ENCODE assay signal across 1 cellular context in the genomic region with DNA sequence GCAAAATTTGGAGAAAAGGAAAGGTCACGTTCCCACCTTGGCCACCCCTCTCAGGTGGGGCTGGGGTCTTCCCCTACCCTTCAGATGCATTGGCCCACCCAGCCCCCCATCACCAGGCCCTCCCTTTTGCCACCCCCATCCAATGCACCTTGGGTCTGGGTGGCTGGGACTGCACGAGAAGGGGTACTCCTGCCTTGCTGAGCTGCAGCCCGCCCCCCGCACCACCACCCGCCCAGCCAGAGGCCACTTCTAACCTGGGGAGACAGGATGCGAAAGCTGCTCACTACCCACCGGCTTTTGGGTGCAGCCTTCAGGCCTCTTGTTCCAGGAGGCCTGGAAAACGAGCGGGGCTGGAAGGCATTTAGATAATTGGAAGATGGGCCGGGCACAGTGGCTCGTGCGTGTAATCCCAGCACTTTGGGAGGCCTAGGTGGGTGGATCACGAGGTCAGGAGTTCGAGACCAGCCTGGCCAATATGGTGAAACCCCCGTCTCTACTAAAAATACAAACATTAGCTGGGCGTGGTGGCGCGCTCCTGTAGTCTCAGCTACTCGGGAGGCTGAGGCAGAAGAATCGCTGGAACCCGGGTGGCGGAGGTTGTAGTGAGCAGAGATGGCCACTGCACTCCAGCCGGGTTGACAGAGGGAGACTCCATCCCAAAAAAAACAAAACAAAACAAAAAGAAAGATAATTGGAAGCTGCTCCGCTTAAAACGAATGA.
TF ChIP-seq lines count a peak whose summit lies in the region.

No MANE protein-coding gene starts in this region.

TF ChIP-seq in endothelial cell of umbilical vein, 7 proteins besides CTCF, POLR2A, EP300 and RAD21:
- TF ChIP-seq MYC (IDR thresholded peaks at IDR 0.05; ENCODE audit: low read depth, low read length): no peak
- no peak for TF ChIP-seq EZH2 (IDR thresholded peaks at IDR 0.05; ENCODE audit: borderline replicate concordance, low read depth, low read length, severe bottlenecking)
- TF ChIP-seq MAX (IDR thresholded peaks at IDR 0.05; ENCODE audit: insufficient read depth, insufficient read length): no peak
- no peak for TF ChIP-seq GATA2 (IDR thresholded peaks at IDR 0.05; ENCODE audit: insufficient read depth, insufficient read length, low read depth, low read length)
- no peak for TF ChIP-seq JUN (IDR thresholded peaks at IDR 0.05; ENCODE audit: borderline replicate concordance, insufficient read depth, insufficient read length, low read depth)
- TF ChIP-seq POLR2AphosphoS5 (IDR thresholded peaks at IDR 0.05; ENCODE audit: insufficient read depth, low read depth, low read length): no peak
- no peak for TF ChIP-seq FOS (IDR thresholded peaks at IDR 0.05; ENCODE audit: borderline replicate concordance, insufficient read depth, low read length)
